9 cellular contexts compared by ENCODE assay signal in genomic region chr15:52183562-52184173, GRCh38. TPM values are rescaled to one million over a fixed set of nuclear protein-coding genes. Genes with fewer than 3 reads are reported as not detected.
DNase-seq lines count a peak whose midpoint lies in the region; ATAC-seq and TF ChIP-seq lines count a peak whose summit lies in the region.
"Had no signal": no experiment of that assay in that cellular context is flagged by ENCODE, and none has a peak within 500 bp of the region (broad histone marks: within the 10 kb centered on the region; RNA-seq: fewer than 3 reads in every experiment).

No MANE protein-coding gene starts in this region.

- DNase-seq in Daoy (ENCODE audit: low read depth) (peak; percentile 63), HuH-7.5 (ENCODE audit: low spot score) (peak; percentile 25), body of pancreas (peak; percentile 46 to 59 (median 54)), medulla oblongata (ENCODE audit: extremely low spot score) (peak; percentile 49), occipital lobe (lab: John Stamatoyannopoulos, UW) (no peak)

- H3K27me3 ChIP-seq in body of pancreas, result no peaks in the 10 kb centered on the region
- H3K27me3 ChIP-seq: SJCRH30 had no signal

- intact Hi-C loops in body of pancreas (cut with DNase I), result no loop called here

- H3K27ac ChIP-seq in body of pancreas, result peak overlapping the region in 3 of 4 donors; percentile 75 to 92 (median 81)
- H3K27ac ChIP-seq: SJCRH30 had no signal

- TF ChIP-seq POLR2A in body of pancreas (IDR thresholded peaks at IDR 0.05), result no peak

- TF ChIP-seq CTCF in body of pancreas (IDR thresholded peaks at IDR 0.05), result peak in 6 of 7 experiments; percentile 43 to 65 (median 52)

- peaks cover 53% of the 10 kb centered on the region for H3K4me1 ChIP-seq in body of pancreas
- H3K4me1 ChIP-seq: SJCRH30 had no signal

- no peaks in the 10 kb centered on the region for H3K9me3 ChIP-seq in body of pancreas
- H3K9me3 ChIP-seq: SJCRH30 had no signal

- 46 to 63% methylated on average over 2 of the region's 2 CpGs for WGBS in body of pancreas, 2 donors

- ATAC-seq in body of pancreas (no peak), GM18873 (IDR thresholded peaks at IDR 0.05; ENCODE audit: low FRiP score, unreplicated experiment) (no peak), HG03039 (IDR thresholded peaks at IDR 0.05; ENCODE audit: unreplicated experiment) (no peak), HG02610 (IDR thresholded peaks at IDR 0.05; ENCODE audit: unreplicated experiment) (no peak)

- H3K4me3 ChIP-seq in body of pancreas, result no peak overlapping the region
- H3K4me3 ChIP-seq: SJCRH30 had no signal

- H3K36me3 ChIP-seq in body of pancreas (replicated peaks in 1 of 2; ENCODE audit: insufficient read depth in 1 of 2, low read depth in 2 of 2), result no peaks in the 10 kb centered on the region
- H3K36me3 ChIP-seq: SJCRH30 had no signal

RNA-seq across cellular contexts. Expression of gene GNB5, which starts 7.5 kb away (rescaled TPM):
- total RNA-seq in Daoy (2014; rRNA removed; shearing (Covaris generic)), result 35.4 and 60.7 TPM in 2 replicates
- total RNA-seq in body of pancreas, result 10 to 100 TPM; 15.8 to 25.2 TPM
- total RNA-seq in occipital lobe, result 50.2 TPM
